Comparison of ENCODE assay signal across 30 cellular contexts in genomic region chr13:108194435-108194936, GRCh38.
"Had no signal": no experiment of that assay in that cellular context is flagged by ENCODE, and none has a peak within 500 bp of the region (broad histone marks: within the 10 kb centered on the region; RNA-seq: fewer than 3 reads in every experiment).

No MANE protein-coding gene starts in this region.

- H3K27ac Mint-ChIP-seq: dendritic cell treated with granulocyte-macrophage colony-stimulating factor and Interleukin-4, amounts not matched to agents 40 ng/mL and 50 ng/mL, for 4 days; immature natural killer cell; memory B cell; natural killer cell treated with Interleukin-12 subunit alpha and Interleukin-12 subunit beta and Interleukin-15 and Interleukin-18, amount 100 ng/mL, for 72 hours; stimulated activated naive CD8-positive, alpha-beta T cell treated with anti-CD3 and anti-CD28 coated beads, Interleukin-15, amount 100 ng/mL, for 72 hours had no signal

- H3K4me3 Mint-ChIP-seq: dendritic cell treated with granulocyte-macrophage colony-stimulating factor and Interleukin-4, amounts not matched to agents 40 ng/mL and 50 ng/mL, for 4 days; immature natural killer cell; memory B cell; natural killer cell treated with Interleukin-12 subunit alpha and Interleukin-12 subunit beta and Interleukin-15 and Interleukin-18, amount 100 ng/mL, for 72 hours; neural crest cell; stimulated activated naive CD8-positive, alpha-beta T cell treated with anti-CD3 and anti-CD28 coated beads, Interleukin-15, amount 100 ng/mL, for 72 hours had no signal

- H3K4me3 ChIP-seq: colonic mucosa, esophagus squamous epithelium, lower lobe of right lung, mucosa of descending colon, prostate gland, right atrium auricular region, smooth muscle cell, suprapubic skin, transverse colon had no signal

- H3K27me3 ChIP-seq: colonic mucosa, esophagus squamous epithelium, right atrium auricular region, suprapubic skin, transverse colon had no signal

- H3K4me1 ChIP-seq: colonic mucosa, esophagus squamous epithelium, lower lobe of right lung, prostate gland, right atrium auricular region, suprapubic skin, transverse colon had no signal

- H3K4me2 ChIP-seq: smooth muscle cell had no signal

- H3K36me3 Mint-ChIP-seq: immature natural killer cell had no signal

- H3K9me3 ChIP-seq: colonic mucosa, prostate gland, right atrium auricular region had no signal

- H3K36me3 ChIP-seq: colonic mucosa, esophagus squamous epithelium, lower lobe of right lung, prostate gland, right atrium auricular region, suprapubic skin, transverse colon had no signal

- H3K27ac ChIP-seq: colonic mucosa, esophagus squamous epithelium, lower lobe of right lung, prostate gland, right atrium auricular region, suprapubic skin, transverse colon had no signal

- DNase-seq: colonic mucosa; effector memory CD4-positive, alpha-beta T cell; erythroblast; esophagus squamous epithelium; foreskin melanocyte; glutamatergic neuron; hypothalamus; immature natural killer cell; islet precursor cell; left ventricle myocardium superior; lower lobe of right lung; mucosa of descending colon; naive B cell; nucleus accumbens; stimulated activated CD4-positive, alpha-beta T cell treated with anti-CD3 and anti-CD28 coated beads, Interleukin-12 subunit alpha, Interleukin-12 subunit beta, amount 100 ng/mL, for 4 hours; stimulated activated CD4-positive, alpha-beta T cell treated with anti-CD3 and anti-CD28 coated beads, Interleukin-1b, Interleukin-23, amount 100 ng/mL, for 48 hours; stimulated activated CD4-positive, alpha-beta T cell treated with anti-CD3 and anti-CD28 coated beads, Interleukin-4, amount 100 ng/mL, for 1 hour; stimulated activated CD8-positive, alpha-beta memory T cell treated with anti-CD3 and anti-CD28 coated beads, Interleukin-4, amount 100 ng/mL, for 48 hours; stimulated activated naive CD4-positive, alpha-beta T cell; stimulated activated naive CD8-positive, alpha-beta T cell treated with anti-CD3 and anti-CD28 coated beads, Interleukin-15, amount 100 ng/mL, for 72 hours; transverse colon had no signal

- ATAC-seq: mucosa of descending colon; sciatic nerve; stimulated activated naive CD8-positive, alpha-beta T cell treated with anti-CD3 and anti-CD28 coated beads, Interleukin-15, amount 100 ng/mL, for 72 hours had no signal

- H3K4me1 Mint-ChIP-seq: immature natural killer cell; memory B cell; neural crest cell; stimulated activated naive CD8-positive, alpha-beta T cell treated with anti-CD3 and anti-CD28 coated beads, Interleukin-15, amount 100 ng/mL, for 72 hours had no signal
